20 cellular contexts compared by ENCODE assay signal in the genomic region with DNA sequence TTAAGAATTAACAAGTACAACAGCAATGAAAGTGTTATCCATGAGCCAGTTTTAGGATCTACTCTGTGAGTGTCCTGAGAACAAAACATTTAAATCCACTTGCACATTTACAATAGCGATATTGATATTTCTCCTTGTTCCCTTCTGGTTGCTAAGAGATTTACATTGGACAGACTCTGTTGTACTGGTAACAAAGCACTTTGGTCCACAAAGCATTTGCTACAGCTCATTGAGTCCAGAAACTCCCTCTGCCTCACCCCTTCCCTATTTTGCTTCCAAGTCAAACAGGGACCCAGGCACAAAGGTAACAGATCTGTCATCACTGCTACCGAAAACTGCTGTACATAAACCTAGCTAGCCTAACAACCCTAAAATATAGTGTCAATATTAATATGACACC. TPM values are rescaled to one million over a fixed set of nuclear protein-coding genes. Genes with fewer than 3 reads are reported as not detected.
DNase-seq lines count a peak whose midpoint lies in the region; ATAC-seq, FAIRE-seq and TF ChIP-seq lines count a peak whose summit lies in the region.
"Had no signal": no experiment of that assay in that cellular context is flagged by ENCODE, and none has a peak within 500 bp of the region (broad histone marks: within the 10 kb centered on the region; RNA-seq: fewer than 3 reads in every experiment).

No MANE protein-coding gene starts in this region.

- H3K4me3 Mint-ChIP-seq in T-cell, result no peak overlapping the region
- no peak overlapping the region for H3K4me3 Mint-ChIP-seq in activated T-helper 2 cell treated with anti-CD3 and anti-CD28 coated beads, Interferon-gamma antibody, Interleukin-2, Interleukin-4, amounts not matched to agents 10 μg/mL and 5 μg/mL and 100 μg/mL, durations not matched to agents 14 hours and 24 hours and 36 hours (ENCODE audit: low read depth)
- H3K4me3 Mint-ChIP-seq: activated CD8-positive, alpha-beta memory T cell treated with anti-CD3 and anti-CD28 coated beads, Interleukin-2, amount 10 ng/mL, durations not matched to agents 7 days and 5 days; WTC11 had no signal

- H3K79me2 ChIP-seq in HepG2 (ENCODE audit: insufficient read depth, low read length) (no peaks in the 10 kb centered on the region), SU-DHL-6 (ENCODE audit: insufficient read depth, low read length) (no peaks in the 10 kb centered on the region; the same call in 1 of the 2 replicates)
- H3K79me2 ChIP-seq: hepatocyte had no signal

- in situ Hi-C loops in HepG2 (cut with HindIII; ENCODE audit: extremely low pct_ligation_motif_present, low pct_unique_long_range_greater_than_20kb), result no loop called here

- POLR2A ChIA-PET in HepG2 (lab: Yijun Ruan, JAX) (no interaction called here), T-cell (lab: Charles Lee) (no interaction called here)

- TF ChIP-seq EP300 in HepG2 (IDR thresholded peaks at IDR 0.05; ENCODE audit: low read depth in 2 of 2, low read length in 2 of 2), result no peak
- TF ChIP-seq EP300 in HepG2 (CRISPR knock-in tag; IDR thresholded peaks at IDR 0.05; ENCODE audit: borderline replicate concordance), result no peak

- peak overlapping the region in 2 of 3 donors; percentile 8 to 16 for H3K4me3 ChIP-seq in right lobe of liver
- no peak overlapping the region for H3K4me3 ChIP-seq in HepG2 (replicated peaks in 1 of 3; ENCODE audit: insufficient read depth in 1 of 3, low read depth in 2 of 3, low read length in 3 of 3)
- H3K4me3 ChIP-seq in SU-DHL-6 (ENCODE audit: insufficient read depth, low read length, poor library complexity, severe bottlenecking), result peak overlapping the region; percentile 48
- H3K4me3 ChIP-seq: esophagus muscularis mucosa, hepatocyte, Peyer's patch, thoracic aorta had no signal

- H3K9me3 Mint-ChIP-seq in T-cell, result no peaks in the 10 kb centered on the region
- no peaks in the 10 kb centered on the region for H3K9me3 Mint-ChIP-seq in activated T-helper 2 cell treated with anti-CD3 and anti-CD28 coated beads, Interferon-gamma antibody, Interleukin-2, Interleukin-4, amounts not matched to agents 10 μg/mL and 5 μg/mL and 100 μg/mL, durations not matched to agents 14 hours and 24 hours and 36 hours
- H3K9me3 Mint-ChIP-seq: WTC11 had no signal

- intact Hi-C loops in right lobe of liver (cut with DNase I), result no loop called here
- intact Hi-C loops in HepG2 (cut with micrococcal nuclease; ENCODE audit: unreplicated experiment), result no loop called here
- intact Hi-C loops in activated T-helper 2 cell treated with anti-CD3 and anti-CD28 coated beads, Interferon-gamma antibody, Interleukin-2, Interleukin-4, amounts not matched to agents 10 μg/mL and 5 μg/mL and 100 μg/mL, durations not matched to agents 14 hours and 24 hours and 36 hours (cut with micrococcal nuclease), result no loop called here

- H3K36me3 ChIP-seq in right lobe of liver (no peaks in the 10 kb centered on the region), HepG2 (replicated peaks in 1 of 2; ENCODE audit: control insufficient read depth in 1 of 2, insufficient read depth in 2 of 2, low read length in 2 of 2) (no peaks in the 10 kb centered on the region), SU-DHL-6 (ENCODE audit: low read length) (no peaks in the 10 kb centered on the region)
- H3K36me3 ChIP-seq: esophagus muscularis mucosa, Peyer's patch, thoracic aorta had no signal

- no peak overlapping the region for H3K27ac Mint-ChIP-seq in T-cell
- no peak overlapping the region for H3K27ac Mint-ChIP-seq in activated T-helper 2 cell treated with anti-CD3 and anti-CD28 coated beads, Interferon-gamma antibody, Interleukin-2, Interleukin-4, amounts not matched to agents 10 μg/mL and 5 μg/mL and 100 μg/mL, durations not matched to agents 14 hours and 24 hours and 36 hours
- H3K27ac Mint-ChIP-seq: activated CD8-positive, alpha-beta memory T cell treated with anti-CD3 and anti-CD28 coated beads, Interleukin-2, amount 10 ng/mL, durations not matched to agents 7 days and 5 days; WTC11 had no signal

- no peak for TF ChIP-seq RAD21 in HepG2 (CRISPR knock-in tag; IDR thresholded peaks at IDR 0.05)

- no peak for FAIRE-seq in HepG2 (lab: Jason Lieb, UNC)

- H2AFZ ChIP-seq in HepG2 (ENCODE audit: low read length) (no peak overlapping the region), SU-DHL-6 (ENCODE audit: low read depth, low read length, severe bottlenecking) (no peak overlapping the region)
- H2AFZ ChIP-seq: hepatocyte had no signal

- H3K9ac ChIP-seq in HepG2 (ENCODE audit: insufficient read depth, low read depth, low read length), result no peak overlapping the region
- H3K9ac ChIP-seq in SU-DHL-6 (ENCODE audit: low read length), result peak overlapping the region; percentile 51

- TF ChIP-seq POLR2A in right lobe of liver (IDR thresholded peaks at IDR 0.05) (no peak), HepG2 (IDR thresholded peaks at IDR 0.05; ENCODE audit: insufficient read depth in 1 of 2, low read depth in 2 of 2, low read length in 2 of 2) (no peak)

- TF ChIP-seq CTCF in right lobe of liver (IDR thresholded peaks at IDR 0.05) (no peak), HepG2 (CRISPR knock-in tag; IDR thresholded peaks at IDR 0.05) (no peak), SU-DHL-6 (IDR thresholded peaks at IDR 0.05; ENCODE audit: insufficient read depth, low read length, poor library complexity, severe bottlenecking) (no peak)

- H3K27ac ChIP-seq in right lobe of liver (no peak overlapping the region), HepG2 (ENCODE audit: extremely low read length, insufficient read depth, low read length) (no peak overlapping the region), SU-DHL-6 (ENCODE audit: low read depth, low read length) (peak overlapping the region; percentile 51; the same call in 1 of the 2 replicates)
- H3K27ac ChIP-seq: esophagus muscularis mucosa, hepatocyte, Peyer's patch, thoracic aorta had no signal

- H3K4me1 ChIP-seq in right lobe of liver (no peaks in the 10 kb centered on the region), HepG2 (ENCODE audit: insufficient read depth, low read length) (no peaks in the 10 kb centered on the region)
- H3K4me1 ChIP-seq: Peyer's patch had no signal

- CTCF ChIA-PET in HepG2 (lab: Yijun Ruan, JAX; ENCODE audit: low intra/inter-chr PET ratio, low total read pairs) (no interaction called here), T-cell (lab: Charles Lee) (interaction anchor here in 1 of 2 donors (0.5 kb wide), 1 partner anchor 951 kb away, joined by 3 read pairs; no protein-coding TSS in a partner anchor)

- H3K4me2 ChIP-seq in HepG2 (ENCODE audit: low read depth, low read length) (no peak overlapping the region), SU-DHL-6 (ENCODE audit: low read depth, low read length, poor library complexity, severe bottlenecking) (peak overlapping the region; percentile 66)
- H3K4me2 ChIP-seq: hepatocyte had no signal

- BruUV-seq in HepG2 (replicated peaks; lab: Mats Ljungman, UMichigan), result no TSS peak

- H4K20me1 ChIP-seq in HepG2 (ENCODE audit: insufficient read depth, low read length) (no peaks in the 10 kb centered on the region), SU-DHL-6 (ENCODE audit: low read depth, low read length) (no peaks in the 10 kb centered on the region)

- H3K9me3 ChIP-seq in right lobe of liver, result no peaks in the 10 kb centered on the region
- H3K9me3 ChIP-seq in HepG2 (ENCODE audit: low read length), result no peaks in the 10 kb centered on the region
- no peaks in the 10 kb centered on the region for H3K9me3 ChIP-seq in SU-DHL-6 (ENCODE audit: insufficient read depth, low read length)
- H3K9me3 ChIP-seq: esophagus muscularis mucosa, Peyer's patch, thoracic aorta had no signal

- DNase-seq in right lobe of liver (no peak), HepG2 (ENCODE audit: low spot score) (no peak), medulla oblongata (ENCODE audit: extremely low spot score) (peak; percentile 65), T-cell (no peak), GM03348 (ENCODE audit: low spot score) (no peak)
- DNase-seq in activated T-helper 2 cell treated with anti-CD3 and anti-CD28 coated beads, Interferon-gamma antibody, Interleukin-2, Interleukin-4, amounts not matched to agents 10 μg/mL and 5 μg/mL and 100 μg/mL, durations not matched to agents 14 hours and 24 hours and 36 hours (ENCODE audit: low spot score), result no peak
- DNase-seq: ACHN; activated CD8-positive, alpha-beta memory T cell treated with anti-CD3 and anti-CD28 coated beads, Interleukin-2, amount 10 ng/mL, durations not matched to agents 7 days and 5 days; dermis blood vessel endothelial cell; left ventricle myocardium superior; NCI-H2227 treated with DMSO at 0.1 percent for 48 hours; Peyer's patch; stimulated activated CD4-positive, alpha-beta T cell treated with anti-CD3 and anti-CD28 coated beads, Interleukin-1b, Interleukin-23, amount 100 ng/mL, for 48 hours; SW 1271 had no signal

- ATAC-seq in right lobe of liver (peak in 2 of 4 donors; percentile 18 to 66), HepG2 (no peak), T-cell (replicated peaks in 1 of 4) (no peak), GM21717 (IDR thresholded peaks at IDR 0.05; ENCODE audit: unreplicated experiment) (no peak)
- ATAC-seq: activated CD8-positive, alpha-beta memory T cell treated with anti-CD3 and anti-CD28 coated beads, Interleukin-2, amount 10 ng/mL, durations not matched to agents 7 days and 5 days; left ventricle myocardium superior; WTC11 had no signal

- no peaks in the 10 kb centered on the region for H3F3A ChIP-seq in SU-DHL-6 (ENCODE audit: insufficient read depth)

- WGBS in right lobe of liver (ENCODE audit: insufficient coverage, low coverage, low lambda C conversion rate, missing lambda C conversion rate), result 59% methylated on average over 2 of the region's 2 CpGs
- WGBS in HepG2 (ENCODE audit: low lambda C conversion rate), result 51% methylated on average over 2 of the region's 2 CpGs

- no peaks in the 10 kb centered on the region for H3K27me3 ChIP-seq in right lobe of liver
- no peaks in the 10 kb centered on the region for H3K27me3 ChIP-seq in HepG2 (ENCODE audit: control insufficient read depth in 1 of 2, insufficient read depth in 2 of 2, low read length in 2 of 2)
- no peaks in the 10 kb centered on the region for H3K27me3 ChIP-seq in SU-DHL-6 (ENCODE audit: low read length)
- H3K27me3 ChIP-seq: esophagus muscularis mucosa, hepatocyte, Peyer's patch had no signal

- no peaks in the 10 kb centered on the region for H3K9me2 ChIP-seq in SU-DHL-6 (replicated peaks; ENCODE audit: insufficient read depth, low read length)

- H3K4me1 Mint-ChIP-seq in T-cell, result peaks cover 24 to 33% (median 28%) of the 10 kb centered on the region in 3 donors
- H3K4me1 Mint-ChIP-seq in activated T-helper 2 cell treated with anti-CD3 and anti-CD28 coated beads, Interferon-gamma antibody, Interleukin-2, Interleukin-4, amounts not matched to agents 10 μg/mL and 5 μg/mL and 100 μg/mL, durations not matched to agents 14 hours and 24 hours and 36 hours (ENCODE audit: low read depth), result peaks cover 4% of the 10 kb centered on the region
- H3K4me1 Mint-ChIP-seq: activated CD8-positive, alpha-beta memory T cell treated with anti-CD3 and anti-CD28 coated beads, Interleukin-2, amount 10 ng/mL, durations not matched to agents 7 days and 5 days had no signal

- no peaks in the 10 kb centered on the region for H3K27me3 Mint-ChIP-seq in T-cell
- no peaks in the 10 kb centered on the region for H3K27me3 Mint-ChIP-seq in activated T-helper 2 cell treated with anti-CD3 and anti-CD28 coated beads, Interferon-gamma antibody, Interleukin-2, Interleukin-4, amounts not matched to agents 10 μg/mL and 5 μg/mL and 100 μg/mL, durations not matched to agents 14 hours and 24 hours and 36 hours (ENCODE audit: low read depth)
- H3K27me3 Mint-ChIP-seq: activated CD8-positive, alpha-beta memory T cell treated with anti-CD3 and anti-CD28 coated beads, Interleukin-2, amount 10 ng/mL, durations not matched to agents 7 days and 5 days had no signal

- H3K36me3 Mint-ChIP-seq in T-cell, result peaks cover 2% of the 10 kb centered on the region
- H3K36me3 Mint-ChIP-seq in activated T-helper 2 cell treated with anti-CD3 and anti-CD28 coated beads, Interferon-gamma antibody, Interleukin-2, Interleukin-4, amounts not matched to agents 10 μg/mL and 5 μg/mL and 100 μg/mL, durations not matched to agents 14 hours and 24 hours and 36 hours (ENCODE audit: low read depth), result no peaks in the 10 kb centered on the region
- H3K36me3 Mint-ChIP-seq: activated CD8-positive, alpha-beta memory T cell treated with anti-CD3 and anti-CD28 coated beads, Interleukin-2, amount 10 ng/mL, durations not matched to agents 7 days and 5 days; WTC11 had no signal

RNA-seq across cellular contexts. Expression of gene ANK3, which starts 2.1 kb away (rescaled TPM):
- total RNA-seq in right lobe of liver (10 to 100 TPM in 5 of 6 experiments, 1 to 10 TPM in 1; 7.8 to 25.7 (median 16.6) TPM), HepG2 (2016; rRNA removed; fragmentation: Illumina TruSeq; extraction: Trizol) (not detected in 2 replicates), T-cell (10 to 100 TPM; 43.0 to 74.8 (median 56.7) TPM)
- total RNA-seq in HepG2 (2016; cell fraction: cytosol; rRNA removed; fragmentation: Illumina TruSeq; extraction: Trizol; ENCODE audit: low read depth), result not detected in 2 replicates
- 0.39 TPM in 1 of 2 replicates, not detected in the other for total RNA-seq in HepG2 (2016; cell fraction: insoluble cytoplasmic fraction; rRNA removed; fragmentation: Illumina TruSeq; extraction: Trizol)
- not detected in 2 replicates for total RNA-seq in HepG2 (2016; cell fraction: membrane; rRNA removed; fragmentation: Illumina TruSeq; extraction: Trizol)
- total RNA-seq in HepG2 (2016; cell fraction: nucleus; rRNA removed; fragmentation: Illumina TruSeq; extraction: Trizol), result not detected in 2 replicates
- polyA plus RNA-seq in HepG2 (2011; rRNA removed), result not detected in 2 replicates
- polyA plus RNA-seq in HepG2 (2011; cell fraction: cytosol; rRNA removed), result not detected in 2 replicates
- not detected in 2 replicates for polyA plus RNA-seq in HepG2 (2011; cell fraction: nucleus; rRNA removed)
- not detected in 2 replicates for polyA plus RNA-seq in HepG2 (2012)
- polyA plus RNA-seq in HepG2 (2016; cell fraction: cytosol; fragmentation: Illumina TruSeq; extraction: Trizol; ENCODE audit: low read depth), result not detected in 2 replicates
- polyA plus RNA-seq in HepG2 (2016; cell fraction: insoluble cytoplasmic fraction; fragmentation: Illumina TruSeq; extraction: Trizol; ENCODE audit: low read depth), result not detected in 2 replicates
- not detected in 2 replicates for polyA plus RNA-seq in HepG2 (2016; cell fraction: membrane; fragmentation: Illumina TruSeq; extraction: Trizol; ENCODE audit: low read depth)
- polyA plus RNA-seq in HepG2 (2016; cell fraction: nucleus; fragmentation: Illumina TruSeq; extraction: Trizol; ENCODE audit: insufficient read depth, low read depth), result not detected in 2 replicates
- 10.7 TPM in 1 of 2 replicates, not detected in the other for polyA minus RNA-seq in HepG2 (2011; rRNA and poly(A)+ RNA removed; ENCODE audit: low replicate concordance)
- not detected in 2 replicates for polyA minus RNA-seq in HepG2 (2011; cell fraction: cytosol; rRNA and poly(A)+ RNA removed)
- polyA minus RNA-seq in HepG2 (2011; cell fraction: nucleus; rRNA and poly(A)+ RNA removed), result not detected in 2 replicates
- total RNA-seq in activated T-helper 2 cell treated with anti-CD3 and anti-CD28 coated beads, Interferon-gamma antibody, Interleukin-2, Interleukin-4, amounts not matched to agents 10 μg/mL and 5 μg/mL and 100 μg/mL, durations not matched to agents 14 hours and 24 hours and 36 hours, result 14.4 and 16.8 TPM in 2 replicates

Comparison
In these comparisons a context has a peak if more than half of its experiments do, and no peak if none do; other contexts are left out.
1. H3K4me3 ChIP-seq: peak in right lobe of liver (2 of 3) and SU-DHL-6 (single experiment); none in HepG2 (0 of 3).
2. RNA of gene ANK3, which starts 2.1 kb away (total RNA-seq): 43.0 to 74.8 TPM in T-cell, 7.8 to 25.7 TPM in right lobe of liver and 14.4 to 16.8 TPM in activated T-helper 2 cell treated with anti-CD3 and anti-CD28 coated beads, Interferon-gamma antibody, Interleukin-2, Interleukin-4, amounts not matched to agents 10 μg/mL and 5 μg/mL and 100 μg/mL, durations not matched to agents 14 hours and 24 hours and 36 hours; 0.39 TPM in HepG2; every median in the first group is over 4 times any median in the second.